9 cellular contexts compared by ENCODE assay signal in the genomic region with DNA sequence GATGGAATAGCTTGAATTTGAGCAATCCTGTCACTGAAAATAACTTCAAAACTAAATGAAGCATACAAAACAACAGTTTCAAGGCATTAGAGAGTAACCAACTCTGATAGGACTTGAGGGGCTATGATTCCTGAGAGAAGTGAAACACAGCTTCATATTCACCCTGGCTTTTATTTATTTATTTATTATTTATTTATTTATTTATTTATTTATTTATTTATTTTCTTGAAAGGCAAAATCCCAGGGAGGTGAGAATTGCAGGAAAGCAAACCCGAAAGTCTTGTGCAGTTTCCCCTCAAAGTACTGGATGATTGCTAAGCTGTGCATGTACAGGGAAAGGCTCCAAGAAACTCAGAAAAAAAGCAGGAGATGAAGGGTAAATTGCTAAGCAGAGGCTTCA.
"Had no signal": no experiment of that assay in that cellular context is flagged by ENCODE, and none has a peak within 500 bp of the region (broad histone marks: within the 10 kb centered on the region; RNA-seq: fewer than 3 reads in every experiment).

No MANE protein-coding gene starts in this region.

- H3K4me1 Mint-ChIP-seq: IgD-negative memory B cell had no signal

- H3K27me3 Mint-ChIP-seq: IgD-negative memory B cell had no signal

- H3K4me3 Mint-ChIP-seq: IgD-negative memory B cell had no signal

- FAIRE-seq: HepG2, HTR-8/SVneo, K562 had no signal

- H3K36me3 Mint-ChIP-seq: IgD-negative memory B cell had no signal

- H3K4me2 ChIP-seq: KMS-11 had no signal

- H3K27ac ChIP-seq: HL-60, KMS-11 had no signal

- H3K4me3 ChIP-seq: K562 had no signal

- DNase-seq: IMR-90, KBM-7, KG1 had no signal

- ATAC-seq: HepG2, K562 had no signal

- H3K27ac Mint-ChIP-seq: IgD-negative memory B cell had no signal
